Comparison of ENCODE assay signal across 21 cellular contexts in the genomic region with DNA sequence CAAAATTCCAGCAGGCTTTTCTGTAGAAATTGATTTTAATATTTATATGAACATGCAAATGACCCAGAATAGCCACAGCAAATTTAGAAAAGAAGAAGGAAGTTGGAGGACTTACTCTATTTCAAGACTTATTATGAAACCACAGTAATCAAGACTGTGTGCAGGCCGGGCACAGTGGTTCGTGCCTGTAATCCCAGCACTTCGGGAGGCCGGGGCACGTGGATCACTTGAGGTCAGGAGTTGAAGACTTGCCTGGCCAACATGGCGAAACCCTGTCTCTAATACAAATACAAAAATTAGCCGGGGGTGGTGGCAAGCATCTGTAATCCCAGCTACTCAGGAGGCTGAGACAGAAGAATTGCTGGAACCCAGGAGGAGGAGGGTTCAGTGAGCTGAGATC. TPM values are rescaled to one million over a fixed set of nuclear protein-coding genes. Genes with fewer than 3 reads are reported as not detected.
A peak's percentile ranks its signal among the peaks of the same experiment; 100 is the strongest.
DNase-seq lines count a peak whose midpoint lies in the region; ATAC-seq, FAIRE-seq and TF ChIP-seq lines count a peak whose summit lies in the region.
"Had no signal": no experiment of that assay in that cellular context is flagged by ENCODE, and none has a peak within 500 bp of the region (broad histone marks: within the 10 kb centered on the region; RNA-seq: fewer than 3 reads in every experiment).

No MANE protein-coding gene starts in this region.

- H3K9me1 ChIP-seq in K562 (ENCODE audit: control insufficient read depth, insufficient read depth, low read length): no peaks in the 10 kb centered on the region

- CTCF ChIA-PET in K562 (lab: Yijun Ruan, JAX; ENCODE audit: low intra/inter-chr PET ratio): no interaction called here

- intact Hi-C loops in K562 (cut with micrococcal nuclease) (no loop called here), psoas muscle (cut with DNase I) (no loop called here)

- peak overlapping the region; percentile 33 for H3K27ac ChIP-seq in HL-60 (replicated peaks)
- H3K27ac ChIP-seq in OCI-LY3 (ENCODE audit: low read length): no peak overlapping the region
- no peak overlapping the region for H3K27ac ChIP-seq in K562 (ENCODE audit: extremely low read depth, low read depth, low read length)
- no peak overlapping the region for H3K27ac ChIP-seq in psoas muscle
- H3K27ac ChIP-seq in brain microvascular endothelial cell: no peak overlapping the region
- H3K27ac ChIP-seq: heart left ventricle, thoracic aorta had no signal

- H4K20me1 ChIP-seq in OCI-LY3 (ENCODE audit: insufficient read depth, low read length): no peaks in the 10 kb centered on the region
- H4K20me1 ChIP-seq in K562 (replicated peaks; ENCODE audit: control insufficient read depth, insufficient read depth, low read length): no peaks in the 10 kb centered on the region

- H3K79me2 ChIP-seq in OCI-LY3 (ENCODE audit: low read length) (no peaks in the 10 kb centered on the region), K562 (ENCODE audit: control insufficient read depth, insufficient read depth, low read length) (no peaks in the 10 kb centered on the region)

- peaks cover 15% of the 10 kb centered on the region for H3K4me1 ChIP-seq in OCI-LY3 (ENCODE audit: low read length)
- H3K4me1 ChIP-seq in K562 (replicated peaks in 1 of 2; ENCODE audit: control insufficient read depth in 2 of 2, insufficient read depth in 2 of 2, low read length in 2 of 2): peaks cover 6% of the 10 kb centered on the region in 2 experiments; a peak in 3 of 5 replicates
- no peaks in the 10 kb centered on the region for H3K4me1 ChIP-seq in psoas muscle

- H3K27me3 ChIP-seq in HL-60 (ENCODE audit: insufficient read depth, poor library complexity, severe bottlenecking) (no peaks in the 10 kb centered on the region), OCI-LY3 (ENCODE audit: low read depth, low read length) (peaks cover 86% of the 10 kb centered on the region), K562 (ENCODE audit: control insufficient read depth in 2 of 2, insufficient read depth in 2 of 2, low read length in 2 of 2) (peaks cover 24 to 50% of the 10 kb centered on the region in 2 experiments), psoas muscle (ENCODE audit: insufficient read depth in 3 of 3, low read length in 2 of 3) (peaks cover 0 to 4% (median under 1%) of the 10 kb centered on the region in 3 donors), brain microvascular endothelial cell (replicated peaks) (no peaks in the 10 kb centered on the region)
- H3K27me3 ChIP-seq: heart left ventricle had no signal

- in situ Hi-C loops in K562 (cut with MboI): no loop called here
- in situ Hi-C loops in brain microvascular endothelial cell (cut with HindIII; ENCODE audit: low pct_ligation_motif_present, low sequenced_read_pairs): no loop called here

- H3K9ac ChIP-seq in OCI-LY3 (ENCODE audit: low read length): no peak overlapping the region
- H3K9ac ChIP-seq in K562 (ENCODE audit: insufficient read depth in 1 of 2, low read depth in 2 of 2, low read length in 2 of 2): no peak overlapping the region
- H3K9ac ChIP-seq: SK-N-SH had no signal

- no peak overlapping the region for H2AFZ ChIP-seq in OCI-LY3 (ENCODE audit: low read depth, low read length)
- H2AFZ ChIP-seq in K562 (ENCODE audit: low read depth, low read length): no peak overlapping the region

- TF ChIP-seq EP300 in K562 (IDR thresholded peaks at IDR 0.05; ENCODE audit: low read length): no peak

- no peaks in the 10 kb centered on the region for H3K9me3 ChIP-seq in OCI-LY3 (ENCODE audit: insufficient read depth, low read length)
- H3K9me3 ChIP-seq in K562 (replicated peaks; ENCODE audit: control insufficient read depth, insufficient read depth, low read depth, low read length): no peaks in the 10 kb centered on the region
- H3K9me3 ChIP-seq in psoas muscle: no peaks in the 10 kb centered on the region
- H3K9me3 ChIP-seq: heart left ventricle, SK-N-SH, thoracic aorta had no signal

- no peaks in the 10 kb centered on the region for H3K36me3 ChIP-seq in OCI-LY3 (replicated peaks; ENCODE audit: low read depth, low read length)
- H3K36me3 ChIP-seq in K562 (ENCODE audit: control insufficient read depth, insufficient read depth, low read length): no peaks in the 10 kb centered on the region
- H3K36me3 ChIP-seq in psoas muscle (ENCODE audit: insufficient read depth in 1 of 2, low read depth in 1 of 2): no peaks in the 10 kb centered on the region
- no peaks in the 10 kb centered on the region for H3K36me3 ChIP-seq in brain microvascular endothelial cell (replicated peaks)
- H3K36me3 ChIP-seq: heart left ventricle, thoracic aorta had no signal

- H3K4me2 ChIP-seq in OCI-LY3 (ENCODE audit: low read length): peak overlapping the region; percentile 30
- no peak overlapping the region for H3K4me2 ChIP-seq in K562 (ENCODE audit: insufficient read depth, low read length)
- H3K4me2 ChIP-seq: SK-N-SH had no signal

- no TSS peak for BruUV-seq in K562 (replicated peaks; lab: Mats Ljungman, UMichigan)

- TF ChIP-seq CTCF in HL-60 (IDR thresholded peaks at IDR 0.05; ENCODE audit: insufficient read depth, low read length) (no peak), OCI-LY3 (IDR thresholded peaks at IDR 0.05; ENCODE audit: low read depth, low read length) (no peak), K562 (IDR thresholded peaks at IDR 0.05 in 2 of 3, conservative IDR thresholded peaks at IDR 0.05 in 1 of 3; ENCODE audit: insufficient read depth in 2 of 3, low read depth in 1 of 3, low read length in 3 of 3) (no peak), psoas muscle (IDR thresholded peaks at IDR 0.05) (no peak), brain microvascular endothelial cell (IDR thresholded peaks at IDR 0.05; ENCODE audit: low read depth, low read length, missing control alignments) (no peak)

- DNase-seq in HL-60 (ENCODE audit: low read depth in 1 of 2, low spot score in 1 of 2) (peak; percentile 79 to 94), K562 (ENCODE audit: extremely low read depth in 1 of 4, low spot score in 3 of 4) (no peak), psoas muscle (peak; percentile 42 to 59), brain microvascular endothelial cell (no peak)
- DNase-seq: activated CD4-positive, CD25-positive, alpha-beta regulatory T cell; amniotic stem cell; effector memory CD4-positive, alpha-beta T cell; KG1; SK-N-SH; stimulated activated CD4-positive, alpha-beta T cell treated with anti-CD3 and anti-CD28 coated beads, Interleukin-4, amount 100 ng/mL, for 1 hour had no signal

- H3K4me3 ChIP-seq in HL-60 (replicated peaks; ENCODE audit: insufficient read depth, low read length) (no peak overlapping the region), OCI-LY3 (ENCODE audit: low read length) (no peak overlapping the region), K562 (no peak overlapping the region), psoas muscle (no peak overlapping the region), brain microvascular endothelial cell (ENCODE audit: low read depth, low read length) (no peak overlapping the region)
- H3K4me3 ChIP-seq: heart left ventricle, thoracic aorta had no signal

- no peak for TF ChIP-seq POLR2A in K562 (conservative IDR thresholded peaks at IDR 0.05)

- 18% methylated on average over 7 of the region's 7 CpGs for WGBS in K562 (ENCODE audit: insufficient coverage, low coverage, missing lambda C conversion rate)
- 56 to 77% (median 62%) methylated on average over 7 of the region's 7 CpGs for WGBS in psoas muscle, 3 donors

- no peak for ATAC-seq in K562
- no peak for ATAC-seq in psoas muscle
- ATAC-seq in GM18907 (IDR thresholded peaks at IDR 0.05; ENCODE audit: unreplicated experiment): no peak
- ATAC-seq in GM19328 (IDR thresholded peaks at IDR 0.05; ENCODE audit: unreplicated experiment): no peak
- ATAC-seq in HG03457 (IDR thresholded peaks at IDR 0.05; ENCODE audit: unreplicated experiment): no peak
- ATAC-seq: activated T-helper 17 cell treated with anti-CD3 and anti-CD28 coated beads, Interleukin-2, amount 50 U/mL, for 72 hours had no signal

- no peak for TF ChIP-seq RAD21 in K562 (CRISPR knock-in tag; conservative IDR thresholded peaks at IDR 0.05 in 1 of 2, IDR thresholded peaks at IDR 0.05 in 1 of 2)

- POLR2A ChIA-PET in K562 (lab: Yijun Ruan, JAX): interaction anchor here (1.2 to 1.4 kb wide), 3 partner anchors 11 to 15 kb away, joined by 3 to 5 read pairs (median 4); no protein-coding TSS in a partner anchor

- FAIRE-seq in K562 (lab: Jason Lieb, UNC): no peak

RNA-seq across cellular contexts. Expression of a gene that starts 6.0 kb away (rescaled TPM):
- not detected in 2 replicates for total RNA-seq in K562 (2011; cell fraction: chromatin; rRNA removed; ENCODE audit: low replicate concordance)
- not detected in 2 replicates for total RNA-seq in K562 (2011; cell fraction: nucleolus; rRNA removed)
- total RNA-seq in K562 (2011; cell fraction: nucleoplasm; rRNA removed): not detected in 2 replicates
- not detected in 2 replicates for total RNA-seq in K562 (2014; rRNA removed)
- not detected in 2 replicates for total RNA-seq in K562 (2014; rRNA removed; fragmentation: Illumina TruSeq; extraction: Trizol)
- total RNA-seq in K562 (2015; rRNA removed; fragmentation: Illumina TruSeq; extraction: Trizol): not detected in 2 replicates
- not detected in 2 replicates for total RNA-seq in K562 (2021)
- polyA plus RNA-seq in K562 (2011; rRNA removed): not detected in 2 replicates
- not detected in 2 replicates for polyA plus RNA-seq in K562 (2011; cell fraction: cytosol; rRNA removed)
- polyA plus RNA-seq in K562 (2011; cell fraction: nucleus; rRNA removed): not detected in 2 replicates
- not detected in 2 replicates for polyA plus RNA-seq in K562 (2012)
- not detected in 2 replicates for polyA plus RNA-seq in K562 (2014; fragmentation: Illumina TruSeq; extraction: Trizol)
- polyA plus RNA-seq in K562 (2014; fragmentation: Nextera tagmentation; extraction: Ambion mirVana): not detected
- polyA plus RNA-seq in K562 (2014; rRNA removed): not detected in 2 replicates
- polyA minus RNA-seq in K562 (2011; rRNA and poly(A)+ RNA removed): not detected in 2 replicates
- polyA minus RNA-seq in K562 (2011; cell fraction: cytosol; rRNA and poly(A)+ RNA removed): not detected in 2 replicates
- not detected in 2 replicates for polyA minus RNA-seq in K562 (2011; cell fraction: nucleus; rRNA and poly(A)+ RNA removed)
- total RNA-seq in psoas muscle: under 1 TPM in 3 of 4 donors, not detected in 1; 0.13 to 0.47 (median 0.41) TPM
- polyA plus RNA-seq in psoas muscle: under 1 TPM; 0.07 to 0.16 (median 0.08) TPM
- total RNA-seq: activated CD8-positive, alpha-beta memory T cell treated with anti-CD3 and anti-CD28 coated beads for 36 hours; activated T-helper 17 cell treated with anti-CD3 and anti-CD28 coated beads, Interleukin-2, amount 50 U/mL, for 72 hours; kidney epithelial cell had no signal
- polyA plus RNA-seq: SK-N-SH had no signal

RNA-seq across cellular contexts. Expression of a gene that starts 48.2 kb away (rescaled TPM):
- total RNA-seq in K562 (2011; cell fraction: chromatin; rRNA removed; ENCODE audit: low replicate concordance): not detected in 2 replicates
- total RNA-seq in K562 (2011; cell fraction: nucleolus; rRNA removed): not detected in 2 replicates
- total RNA-seq in K562 (2011; cell fraction: nucleoplasm; rRNA removed): not detected in 2 replicates
- total RNA-seq in K562 (2014; rRNA removed): not detected in 2 replicates
- total RNA-seq in K562 (2014; rRNA removed; fragmentation: Illumina TruSeq; extraction: Trizol): not detected in 2 replicates
- not detected in 2 replicates for total RNA-seq in K562 (2015; rRNA removed; fragmentation: Illumina TruSeq; extraction: Trizol)
- not detected in 2 replicates for total RNA-seq in K562 (2021)
- not detected in 2 replicates for polyA plus RNA-seq in K562 (2011; rRNA removed)
- polyA plus RNA-seq in K562 (2011; cell fraction: cytosol; rRNA removed): not detected in 2 replicates
- polyA plus RNA-seq in K562 (2011; cell fraction: nucleus; rRNA removed): not detected in 2 replicates
- polyA plus RNA-seq in K562 (2012): not detected in 2 replicates
- polyA plus RNA-seq in K562 (2014; fragmentation: Illumina TruSeq; extraction: Trizol): not detected in 2 replicates
- polyA plus RNA-seq in K562 (2014; fragmentation: Nextera tagmentation; extraction: Ambion mirVana): not detected
- not detected in 2 replicates for polyA plus RNA-seq in K562 (2014; rRNA removed)
- not detected in 2 replicates for polyA minus RNA-seq in K562 (2011; rRNA and poly(A)+ RNA removed)
- not detected in 2 replicates for polyA minus RNA-seq in K562 (2011; cell fraction: cytosol; rRNA and poly(A)+ RNA removed)
- polyA minus RNA-seq in K562 (2011; cell fraction: nucleus; rRNA and poly(A)+ RNA removed): not detected in 2 replicates
- total RNA-seq in psoas muscle: not detected
- polyA plus RNA-seq in psoas muscle: not detected
- total RNA-seq: activated CD8-positive, alpha-beta memory T cell treated with anti-CD3 and anti-CD28 coated beads for 36 hours; activated T-helper 17 cell treated with anti-CD3 and anti-CD28 coated beads, Interleukin-2, amount 50 U/mL, for 72 hours; heart left ventricle; kidney epithelial cell; mucosa of gallbladder; omental fat pad had no signal
- polyA plus RNA-seq: heart left ventricle, SK-N-SH had no signal

Comparison
In these comparisons a context has a peak if more than half of its experiments do, and no peak if none do; other contexts are left out.
1. DNase-seq: peak in HL-60 (2 of 2) and psoas muscle (2 of 2); none in K562 (0 of 4) and brain microvascular endothelial cell (single experiment).